In genomic region chr5:178463321-178464155, GRCh38 we compare ENCODE assay signal across 16 cellular contexts.
DNase-seq lines count a peak whose midpoint lies in the region; ATAC-seq and TF ChIP-seq lines count a peak whose summit lies in the region.
"Had no signal": no experiment of that assay in that cellular context is flagged by ENCODE, and none has a peak within 500 bp of the region (broad histone marks: within the 10 kb centered on the region; RNA-seq: fewer than 3 reads in every experiment).

No MANE protein-coding gene starts in this region.

- H3K36me3 Mint-ChIP-seq in endodermal cell (ENCODE audit: low read depth) (peaks cover 2% of the 10 kb centered on the region), neural crest cell (ENCODE audit: low read depth) (no peaks in the 10 kb centered on the region)
- H3K36me3 Mint-ChIP-seq: CD8-positive, alpha-beta T cell had no signal

- DNase-seq in HL-60 (ENCODE audit: low read depth in 1 of 2, low spot score in 1 of 2): no peak
- peak; percentile 45 for DNase-seq in endodermal cell
- DNase-seq in neural crest cell (ENCODE audit: low read depth, low spot score): no peak
- no peak for DNase-seq in thyroid gland
- DNase-seq in NCI-H2081 (lab: John Stamatoyannopoulos, UW): no peak
- no peak for DNase-seq in OCI-M2 (lab: John Stamatoyannopoulos, UW; ENCODE audit: unreplicated experiment)
- DNase-seq: HFFc6, NCI-H1417 treated with DMSO at 0.1 percent for 48 hours, NCI-H187 treated with DMSO at 0.1 percent for 48 hours, NCI-H226, NCI-H524 treated with DMSO at 0.1 percent for 48 hours, PC-9 had no signal

- TF ChIP-seq CTCF in HL-60 (IDR thresholded peaks at IDR 0.05; ENCODE audit: insufficient read depth, low read length) (no peak), endodermal cell (conservative IDR thresholded peaks at IDR 0.05) (no peak), neural crest cell (conservative IDR thresholded peaks at IDR 0.05) (no peak), thyroid gland (IDR thresholded peaks at IDR 0.05) (no peak)

- H3K27ac ChIP-seq in HL-60 (replicated peaks) (peak overlapping the region; percentile 82), endodermal cell (ENCODE audit: low read depth, low read length) (peak overlapping the region; percentile 24), thyroid gland (peak overlapping the region; percentile 63 to 67 (median 66))
- H3K27ac ChIP-seq: PC-9, RWPE1 had no signal

- no peaks in the 10 kb centered on the region for H3K27me3 Mint-ChIP-seq in endodermal cell (ENCODE audit: insufficient read depth)
- no peaks in the 10 kb centered on the region for H3K27me3 Mint-ChIP-seq in neural crest cell (ENCODE audit: low read depth)

- H3K27ac Mint-ChIP-seq in endodermal cell (no peak overlapping the region), neural crest cell (ENCODE audit: unreplicated experiment) (peak overlapping the region; percentile 3)
- H3K27ac Mint-ChIP-seq: CD8-positive, alpha-beta T cell; HFFc6 had no signal

- H3K4me3 ChIP-seq in HL-60 (replicated peaks; ENCODE audit: insufficient read depth, low read length) (peak overlapping the region; percentile 36), endodermal cell (ENCODE audit: low read length) (no peak overlapping the region), thyroid gland (replicated peaks in 1 of 3) (no peak overlapping the region)
- H3K4me3 ChIP-seq: BLaER1 treated with 17β-estradiol and CSF1 and Interleukin-3, amounts not matched to agents 10 nM and 100 nM; PC-9 had no signal

- no peaks in the 10 kb centered on the region for H3K4me1 ChIP-seq in endodermal cell (ENCODE audit: control insufficient read depth, insufficient read depth, low read length)
- peaks cover 36 to 61% of the 10 kb centered on the region in 2 donors for H3K4me1 ChIP-seq in thyroid gland

- ATAC-seq in HG02973 (IDR thresholded peaks at IDR 0.05; ENCODE audit: unreplicated experiment): no peak
- ATAC-seq: CD8-positive, alpha-beta T cell had no signal

- H3K27me3 ChIP-seq in HL-60 (ENCODE audit: insufficient read depth, poor library complexity, severe bottlenecking) (no peaks in the 10 kb centered on the region), endodermal cell (ENCODE audit: control insufficient read depth, insufficient read depth, low read length, poor library complexity, severe bottlenecking) (no peaks in the 10 kb centered on the region), thyroid gland (no peaks in the 10 kb centered on the region)
- H3K27me3 ChIP-seq: BLaER1 treated with 17β-estradiol and CSF1 and Interleukin-3, amounts not matched to agents 10 nM and 100 nM had no signal

- no peak overlapping the region for H3K9ac ChIP-seq in endodermal cell (ENCODE audit: extremely low read depth, low read length, poor library complexity, severe bottlenecking)

- TF ChIP-seq POLR2A in thyroid gland (IDR thresholded peaks at IDR 0.05): no peak

- H3K4me3 Mint-ChIP-seq in endodermal cell (no peak overlapping the region), neural crest cell (peak overlapping the region; percentile 8)
- H3K4me3 Mint-ChIP-seq: CD8-positive, alpha-beta T cell; HFFc6 had no signal

- H3K36me3 ChIP-seq in endodermal cell (ENCODE audit: control insufficient read depth, insufficient read depth, low read length) (no peaks in the 10 kb centered on the region), thyroid gland (no peaks in the 10 kb centered on the region)
- H3K36me3 ChIP-seq: BLaER1 treated with 17β-estradiol and CSF1 and Interleukin-3, amounts not matched to agents 10 nM and 100 nM had no signal

- H3K9me3 ChIP-seq in endodermal cell (ENCODE audit: control insufficient read depth, low read length) (no peaks in the 10 kb centered on the region), thyroid gland (no peaks in the 10 kb centered on the region)
- H3K9me3 ChIP-seq: BLaER1 treated with 17β-estradiol and CSF1 and Interleukin-3, amounts not matched to agents 10 nM and 100 nM had no signal

- H3K4me1 Mint-ChIP-seq in endodermal cell: peaks cover 17% of the 10 kb centered on the region
- H3K4me1 Mint-ChIP-seq in neural crest cell: peaks cover 72% of the 10 kb centered on the region

- H3K9me3 Mint-ChIP-seq in endodermal cell: no peaks in the 10 kb centered on the region
- H3K9me3 Mint-ChIP-seq in neural crest cell: no peaks in the 10 kb centered on the region
- H3K9me3 Mint-ChIP-seq: CD8-positive, alpha-beta T cell had no signal

- 94% methylated on average over 23 to 30 of the region's 30 CpGs for WGBS in endodermal cell (ENCODE audit: insufficient coverage in 1 of 2, insufficient read length in 1 of 2), 2 experiments
- 83 to 85% methylated on average over 28 to 30 of the region's 30 CpGs for WGBS in thyroid gland, 2 donors

- intact Hi-C loops in thyroid gland (cut with DNase I): loop anchor here (5.0 kb wide), 1 partner anchor 79 kb away; no protein-coding TSS in a partner anchor

Comparison
In these comparisons a context has a peak if more than half of its experiments do, and no peak if none do; other contexts are left out.
1. H3K27ac ChIP-seq: peak in every context shown above with its lines; median percentile 82 in HL-60; 66 in thyroid gland; 24 in endodermal cell.